Comparison of ENCODE assay signal across 11 cellular contexts in genomic region chr1:6485140-6485936, GRCh38. TPM values are rescaled to one million over a fixed set of nuclear protein-coding genes. Genes with fewer than 3 reads are reported as not detected.
DNase-seq lines count a peak whose midpoint lies in the region; ATAC-seq, FAIRE-seq and TF ChIP-seq lines count a peak whose summit lies in the region.
"Had no signal": no experiment of that assay in that cellular context is flagged by ENCODE, and none has a peak within 500 bp of the region (broad histone marks: within the 10 kb centered on the region; RNA-seq: fewer than 3 reads in every experiment).

No MANE protein-coding gene starts in this region.

- H3K36me3 Mint-ChIP-seq in Calu3 (ENCODE audit: insufficient read depth, unreplicated experiment): peaks cover 15% of the 10 kb centered on the region

- CTCF ChIA-PET in Calu3 (lab: Charles Lee): interaction anchor here (0.9 kb wide), 1 partner anchor 9 kb away, joined by 6 read pairs; no protein-coding TSS in a partner anchor

- peak overlapping the region; percentile 44 for H3K4me3 ChIP-seq in adipocyte (ENCODE audit: low read length)
- H3K4me3 ChIP-seq in left ventricle myocardium inferior: peak overlapping the region; percentile 73
- H3K4me3 ChIP-seq in psoas muscle: peak overlapping the region; percentile 61
- H3K4me3 ChIP-seq: PC-9 had no signal

- no peaks in the 10 kb centered on the region for H3K9me3 ChIP-seq in adipocyte (ENCODE audit: control insufficient read depth, low read length)
- H3K9me3 ChIP-seq in left ventricle myocardium inferior (replicated peaks): no peaks in the 10 kb centered on the region
- no peaks in the 10 kb centered on the region for H3K9me3 ChIP-seq in psoas muscle

- BruUV-seq in Calu3 (replicated peaks; lab: Mats Ljungman, UMichigan): no TSS peak

- H3K4me1 ChIP-seq in adipocyte (ENCODE audit: control insufficient read depth, insufficient read depth, low read length): peaks cover 4% of the 10 kb centered on the region
- peaks cover 67% of the 10 kb centered on the region for H3K4me1 ChIP-seq in left ventricle myocardium inferior
- peaks cover 5% of the 10 kb centered on the region for H3K4me1 ChIP-seq in psoas muscle

- 6 to 10% (median 8%) methylated on average over 40 to 74 of the region's 75 CpGs for WGBS in psoas muscle, 3 donors

- peaks cover 59% of the 10 kb centered on the region for H3K27me3 Mint-ChIP-seq in Calu3 (ENCODE audit: unreplicated experiment)

- intact Hi-C loops in Calu3 (cut with micrococcal nuclease; ENCODE audit: unreplicated experiment): loop anchor here (5.0 kb wide), 2 partner anchors 162 to 732 kb away; no protein-coding TSS in a partner anchor
- intact Hi-C loops in left ventricle myocardium inferior (cut with micrococcal nuclease): no loop called here
- intact Hi-C loops in psoas muscle (cut with DNase I): loop anchor here in 1 of 2 donors (5.0 kb wide), 1 partner anchor 162 kb away; no protein-coding TSS in a partner anchor

- TF ChIP-seq CTCF in Calu3 (IDR thresholded peaks at IDR 0.05; ENCODE audit: unreplicated experiment) (no peak), left ventricle myocardium inferior (IDR thresholded peaks at IDR 0.05; ENCODE audit: borderline replicate concordance) (no peak), psoas muscle (IDR thresholded peaks at IDR 0.05) (no peak)

- H3K27ac ChIP-seq in left ventricle myocardium inferior (replicated peaks) (peak overlapping the region; percentile 91), psoas muscle (peak overlapping the region; percentile 55)
- H3K27ac ChIP-seq: PC-9 had no signal

- no peak for FAIRE-seq in GM12891 (lab: Jason Lieb, UNC)

- H3K36me3 ChIP-seq in adipocyte (ENCODE audit: control insufficient read depth, insufficient read depth, low read length, severe bottlenecking) (no peaks in the 10 kb centered on the region), left ventricle myocardium inferior (no peaks in the 10 kb centered on the region), psoas muscle (ENCODE audit: insufficient read depth in 1 of 2, low read depth in 1 of 2) (no peaks in the 10 kb centered on the region)

- H3K4me1 Mint-ChIP-seq in Calu3 (ENCODE audit: low read depth, unreplicated experiment): no peaks in the 10 kb centered on the region

- H3K27me3 ChIP-seq in adipocyte (replicated peaks; ENCODE audit: control insufficient read depth, insufficient read depth, low read length) (peaks cover 5% of the 10 kb centered on the region), left ventricle myocardium inferior (ENCODE audit: low read depth) (peaks cover 17% of the 10 kb centered on the region), psoas muscle (ENCODE audit: insufficient read depth in 3 of 3, low read length in 2 of 3) (peaks cover 0 to 28% (median 4%) of the 10 kb centered on the region in 3 donors)

- DNase-seq in Calu3 (no peak), adipocyte (ENCODE audit: low read depth) (peak; percentile 52), left ventricle myocardium inferior (no peak), psoas muscle (no peak), superior temporal gyrus (ENCODE audit: extremely low spot score) (no peak), GM12891 (ENCODE audit: insufficient read length, low spot score) (no peak)
- no peak for DNase-seq in stimulated activated naive CD4-positive, alpha-beta T cell treated with Interleukin-2 at 50 U/mL for 16 hours (lab: John Stamatoyannopoulos, UW)
- DNase-seq: activated CD8-positive, alpha-beta memory T cell treated with anti-CD3 and anti-CD28 coated beads for 24 hours; PC-9; stimulated activated CD4-positive, alpha-beta T cell treated with anti-CD3 and anti-CD28 coated beads, Interleukin-12 subunit alpha, Interleukin-12 subunit beta, amount 100 ng/mL, for 4 hours had no signal

- TF ChIP-seq POLR2A in GM12891 (IDR thresholded peaks at IDR 0.05; ENCODE audit: low read depth, low read length): no peak

- H3K27ac Mint-ChIP-seq in Calu3 (ENCODE audit: unreplicated experiment): no peak overlapping the region

- no peaks in the 10 kb centered on the region for H3K9me3 Mint-ChIP-seq in Calu3 (ENCODE audit: low read depth, unreplicated experiment)

- no peak overlapping the region for H3K9ac ChIP-seq in adipocyte (ENCODE audit: low read length)

- peak overlapping the region; percentile 57 for H3K4me3 Mint-ChIP-seq in Calu3 (ENCODE audit: low read depth, unreplicated experiment)

- no peak for ATAC-seq in psoas muscle
- no peak for ATAC-seq in GM21723 (IDR thresholded peaks at IDR 0.05; ENCODE audit: unreplicated experiment)

TF ChIP-seq in GM12891, 5 proteins besides CTCF, POLR2A, EP300 and RAD21:
- TF ChIP-seq POU2F2 (IDR thresholded peaks at IDR 0.05; ENCODE audit: low read depth, low read length) (no peak), TAF1 (IDR thresholded peaks at IDR 0.05; ENCODE audit: low read depth, low read length) (no peak), SPI1 (IDR thresholded peaks at IDR 0.05; ENCODE audit: low read depth, low read length) (no peak), PAX5 (IDR thresholded peaks at IDR 0.05; ENCODE audit: insufficient read depth, low read length, severe bottlenecking) (no peak), POLR2AphosphoS5 (IDR thresholded peaks at IDR 0.05; ENCODE audit: low read depth, low read length) (no peak)

RNA-seq across cellular contexts. Expression of gene PLEKHG5, which starts 6.1 kb away (rescaled TPM):
- total RNA-seq in Calu3 (2022) (5.1 and 7.8 TPM in 2 replicates), left ventricle myocardium inferior (16.2 TPM), psoas muscle (1 to 10 TPM; 2.6 to 3.3 (median 3.2) TPM)
- 1 to 10 TPM; 1.5 to 2.3 (median 2.0) TPM for polyA plus RNA-seq in psoas muscle
- polyA plus RNA-seq in GM12891 (2012; ENCODE audit: low read depth, missing spikeins): 0.24 TPM

RNA-seq across cellular contexts. Expression of gene TNFRSF25, which starts 19.4 kb away (rescaled TPM):
- total RNA-seq in Calu3 (2022): 6.4 and 10.1 TPM in 2 replicates
- total RNA-seq in left ventricle myocardium inferior: 12.6 TPM
- 1 to 10 TPM; 1.5 to 2.6 (median 2.2) TPM for total RNA-seq in psoas muscle
- polyA plus RNA-seq in psoas muscle: 1 to 10 TPM; 1.5 to 2.7 (median 1.6) TPM
- 0.46 TPM for polyA plus RNA-seq in GM12891 (2012; ENCODE audit: low read depth, missing spikeins)
